ENCODE assay signal across 22 cellular contexts in the genomic region with DNA sequence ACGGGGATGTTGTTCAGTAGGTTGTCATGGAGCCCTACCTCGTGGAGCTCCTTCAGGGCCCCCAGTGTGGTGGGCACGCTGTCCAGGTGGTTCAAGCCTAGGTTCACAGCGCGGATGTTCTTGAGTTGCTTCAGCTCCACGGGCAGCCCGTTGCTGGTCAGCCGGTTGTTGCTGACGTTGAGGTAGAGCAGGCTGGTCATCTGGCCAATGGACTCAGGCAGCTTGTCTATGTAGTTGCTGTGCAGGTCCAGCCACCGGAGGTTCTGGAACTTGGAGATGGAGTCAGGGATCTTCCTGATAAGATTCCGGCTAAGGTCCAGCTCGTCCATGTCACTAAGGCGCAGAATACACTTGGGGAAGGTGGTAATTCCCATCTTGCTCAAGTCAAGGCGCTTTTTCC. TPM values are rescaled to one million over a fixed set of nuclear protein-coding genes. Genes with fewer than 3 reads are reported as not detected.
"Had no signal": no experiment of that assay in that cellular context is flagged by ENCODE, and none has a peak within 500 bp of the region (broad histone marks: within the 10 kb centered on the region; RNA-seq: fewer than 3 reads in every experiment).

No MANE protein-coding gene starts in this region.

- H3K4me3 ChIP-seq: MG63, SJSA1, SK-N-MC had no signal

- DNase-seq: KBM-7, MG63, NCI-H1092, NCI-H1105 treated with DMSO at 0.1 percent for 48 hours, NCI-H1417 treated with DMSO at 0.1 percent for 48 hours, NCI-H146, NCI-H1694 treated with DMSO at 0.1 percent for 48 hours, NCI-H1930, NCI-H2081, NCI-H2171, NCI-H226, NCI-H446, NCI-H510A, NCI-H524 treated with DMSO at 0.1 percent for 48 hours, NCI-H69, NCI-H774, Right ventricle myocardium superior, RPMI8226, SIG-M5 had no signal

- H3K4me1 ChIP-seq: SJSA1 had no signal

- H3K36me3 ChIP-seq: MG63, SJSA1 had no signal

- H3K9me3 ChIP-seq: MG63, SJSA1 had no signal

- H3K27ac ChIP-seq: SJSA1, SK-N-MC had no signal

RNA-seq across cellular contexts. Expression of a gene that starts 26.0 kb away (rescaled TPM):
- total RNA-seq: HT-29, Right ventricle myocardium superior, SJSA1 had no signal
